Comparison of ENCODE assay signal across 8 cellular contexts in the genomic region with DNA sequence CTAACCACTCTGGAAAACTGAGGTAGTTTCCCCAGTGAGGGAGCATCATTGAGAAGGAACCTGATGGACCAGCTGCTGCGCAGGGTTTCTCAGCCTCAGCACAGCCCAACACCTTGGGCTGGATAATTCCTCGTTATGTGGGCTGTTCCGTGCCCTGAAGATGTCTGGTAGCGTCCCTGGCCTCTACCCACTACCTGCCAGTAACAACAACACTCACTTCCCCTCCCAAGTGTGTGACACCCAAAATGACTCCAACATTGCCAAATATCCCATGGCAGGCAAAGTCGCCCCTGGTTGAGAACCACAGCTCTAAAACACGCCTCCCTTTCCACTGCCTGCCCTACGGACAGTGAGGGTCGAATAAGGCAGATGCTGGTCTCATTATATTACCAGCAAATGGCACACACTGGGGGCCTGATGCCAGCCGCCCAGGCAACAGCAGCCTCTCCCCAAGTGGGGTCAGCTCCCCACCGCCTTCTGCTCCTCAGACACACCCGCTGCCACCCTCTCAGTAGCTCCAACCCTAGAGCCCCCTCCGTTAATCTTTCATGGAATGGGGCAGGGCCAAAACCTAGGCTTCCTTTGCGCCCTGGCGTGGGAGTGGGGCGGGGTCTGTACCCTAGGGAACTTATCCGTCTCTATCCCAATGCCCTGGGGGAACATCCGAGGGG. TPM values are rescaled to one million over a fixed set of nuclear protein-coding genes. Genes with fewer than 3 reads are reported as not detected.
DNase-seq lines count a peak whose midpoint lies in the region; ATAC-seq and TF ChIP-seq lines count a peak whose summit lies in the region.

No MANE protein-coding gene starts in this region.

- H3K9me3 Mint-ChIP-seq in CD4-positive, CD25-positive, alpha-beta regulatory T cell, result no peaks in the 10 kb centered on the region
- H3K9me3 Mint-ChIP-seq in chondrocyte (ENCODE audit: low read depth), result no peaks in the 10 kb centered on the region
- no peaks in the 10 kb centered on the region for H3K9me3 Mint-ChIP-seq in naive thymus-derived CD8-positive, alpha-beta T cell

- no peaks in the 10 kb centered on the region for H3K27me3 ChIP-seq in CD4-positive, CD25-positive, alpha-beta regulatory T cell (ENCODE audit: control insufficient read depth, insufficient read depth, low read length)

- H3K36me3 Mint-ChIP-seq in CD4-positive, CD25-positive, alpha-beta regulatory T cell, result no peaks in the 10 kb centered on the region
- H3K36me3 Mint-ChIP-seq in chondrocyte (ENCODE audit: low read depth), result no peaks in the 10 kb centered on the region
- no peaks in the 10 kb centered on the region for H3K36me3 Mint-ChIP-seq in naive thymus-derived CD8-positive, alpha-beta T cell

- H3K27ac Mint-ChIP-seq in CD4-positive, CD25-positive, alpha-beta regulatory T cell, result peak overlapping the region in 2 of 3 donors; percentile 25 to 44
- no peak overlapping the region for H3K27ac Mint-ChIP-seq in chondrocyte (ENCODE audit: unreplicated experiment)
- peak overlapping the region; percentile 64 to 91 (median 82) for H3K27ac Mint-ChIP-seq in naive thymus-derived CD8-positive, alpha-beta T cell

- H3K4me3 ChIP-seq in CD4-positive, CD25-positive, alpha-beta regulatory T cell (ENCODE audit: low read depth, low read length), result no peak overlapping the region

- H3K27me3 Mint-ChIP-seq in CD4-positive, CD25-positive, alpha-beta regulatory T cell, result no peaks in the 10 kb centered on the region
- H3K27me3 Mint-ChIP-seq in chondrocyte (ENCODE audit: low read depth), result no peaks in the 10 kb centered on the region
- H3K27me3 Mint-ChIP-seq in naive thymus-derived CD8-positive, alpha-beta T cell, result no peaks in the 10 kb centered on the region

- H3K9me3 ChIP-seq in CD4-positive, CD25-positive, alpha-beta regulatory T cell (ENCODE audit: control insufficient read depth in 2 of 2, low read length in 2 of 2), result no peaks in the 10 kb centered on the region

- ATAC-seq in CD4-positive, CD25-positive, alpha-beta regulatory T cell (ENCODE audit: low read depth in 2 of 2), result no peak
- no peak for ATAC-seq in naive thymus-derived CD8-positive, alpha-beta T cell
- ATAC-seq in HG03175 (IDR thresholded peaks at IDR 0.05; ENCODE audit: unreplicated experiment), result no peak

- H3K4me3 Mint-ChIP-seq in CD4-positive, CD25-positive, alpha-beta regulatory T cell, result peak overlapping the region; percentile 72 to 86 (median 81)
- H3K4me3 Mint-ChIP-seq in chondrocyte (ENCODE audit: unreplicated experiment), result peak overlapping the region; percentile 60
- H3K4me3 Mint-ChIP-seq in naive thymus-derived CD8-positive, alpha-beta T cell, result peak overlapping the region; percentile 83 to 90 (median 86)

- no peak for DNase-seq in CD4-positive, CD25-positive, alpha-beta regulatory T cell
- DNase-seq in M059J (ENCODE audit: low read depth) (peak; percentile 26), chondrocyte (ENCODE audit: low spot score) (no peak), dedifferentiated amniotic fluid mesenchymal stem cell (ENCODE audit: extremely low spot score) (no peak), hippocampal formation (lab: John Stamatoyannopoulos, UW) (no peak), NCI-H1417 (lab: John Stamatoyannopoulos, UW) (no peak)
- no peak for DNase-seq in naive thymus-derived CD8-positive, alpha-beta T cell

- H3K36me3 ChIP-seq in CD4-positive, CD25-positive, alpha-beta regulatory T cell (ENCODE audit: control insufficient read depth, insufficient read depth, low read length), result no peaks in the 10 kb centered on the region

- peaks cover 0 to 43% (median 12%) of the 10 kb centered on the region in 4 donors for H3K4me1 Mint-ChIP-seq in CD4-positive, CD25-positive, alpha-beta regulatory T cell
- peaks cover 36% of the 10 kb centered on the region for H3K4me1 Mint-ChIP-seq in chondrocyte (ENCODE audit: low read depth)
- H3K4me1 Mint-ChIP-seq in naive thymus-derived CD8-positive, alpha-beta T cell, result peaks cover 19 to 72% (median 54%) of the 10 kb centered on the region in 4 donors

- H3K4me1 ChIP-seq in CD4-positive, CD25-positive, alpha-beta regulatory T cell (ENCODE audit: control insufficient read depth, insufficient read depth, low read length, poor library complexity, severe bottlenecking), result peaks cover 26% of the 10 kb centered on the region

- POLR2A ChIA-PET in naive thymus-derived CD8-positive, alpha-beta T cell (lab: Charles Lee), result interaction anchor here (0.7 to 3.8 kb wide), 8 partner anchors 9 to 171 kb away, joined by 3 to 19 read pairs (median 4); a partner anchor contains a TSS

- H3K27ac ChIP-seq in CD4-positive, CD25-positive, alpha-beta regulatory T cell (ENCODE audit: insufficient read depth, low read length, poor library complexity, severe bottlenecking), result peak overlapping the region; percentile 74

- TF ChIP-seq CTCF in chondrocyte (IDR thresholded peaks at IDR 0.05), result no peak

RNA-seq across cellular contexts. Expression of a gene that starts 1.0 kb away (rescaled TPM):
- total RNA-seq in CD4-positive, CD25-positive, alpha-beta regulatory T cell, result 23.8 TPM
- 1 to 10 TPM; 2.5 to 4.5 (median 3.5) TPM for polyA plus RNA-seq in CD4-positive, CD25-positive, alpha-beta regulatory T cell
- 18.1 and 23.2 TPM in 2 replicates for total RNA-seq in M059J (2014; rRNA removed; shearing (Covaris generic))
- 4.7 to 5.4 TPM (median 4.9 TPM) in 3 replicates for total RNA-seq in chondrocyte
- total RNA-seq in naive thymus-derived CD8-positive, alpha-beta T cell, result 10 to 100 TPM; 59.4 to 62.4 TPM
- 10 to 100 TPM in 1 of 3 donors, 1 to 10 TPM in 2; 4.8 to 10.2 (median 6.2) TPM for polyA plus RNA-seq in naive thymus-derived CD8-positive, alpha-beta T cell

RNA-seq across cellular contexts. Expression of a gene that starts 32.8 kb away (rescaled TPM):
- not detected for total RNA-seq in CD4-positive, CD25-positive, alpha-beta regulatory T cell
- polyA plus RNA-seq in CD4-positive, CD25-positive, alpha-beta regulatory T cell, result not detected
- total RNA-seq in M059J (2014; rRNA removed; shearing (Covaris generic)), result not detected in 2 replicates
- total RNA-seq in chondrocyte, result not detected in 3 replicates
- not detected for total RNA-seq in naive thymus-derived CD8-positive, alpha-beta T cell
- not detected for polyA plus RNA-seq in naive thymus-derived CD8-positive, alpha-beta T cell

RNA-seq across cellular contexts. Expression of a gene that starts 37.3 kb away (rescaled TPM):
- not detected for total RNA-seq in CD4-positive, CD25-positive, alpha-beta regulatory T cell
- not detected for polyA plus RNA-seq in CD4-positive, CD25-positive, alpha-beta regulatory T cell
- 0.62 TPM in 1 of 2 replicates, not detected in the other for total RNA-seq in M059J (2014; rRNA removed; shearing (Covaris generic))
- 0.48 to 5.4 TPM (median 4.6 TPM) in 3 replicates for total RNA-seq in chondrocyte
- total RNA-seq in naive thymus-derived CD8-positive, alpha-beta T cell, result 1 to 10 TPM in 1 of 2 experiments, under 1 TPM in 1; 0.52 to 2.1 TPM
- polyA plus RNA-seq in naive thymus-derived CD8-positive, alpha-beta T cell, result 1 to 10 TPM in 1 of 3 donors, under 1 TPM in 2; 0.40 to 1.0 (median 0.53) TPM

RNA-seq across cellular contexts. Expression of a gene that starts 39.6 kb away (rescaled TPM):
- total RNA-seq in CD4-positive, CD25-positive, alpha-beta regulatory T cell, result not detected
- polyA plus RNA-seq in CD4-positive, CD25-positive, alpha-beta regulatory T cell, result under 1 TPM in 1 of 4 donors, not detected in 3; 0.52 TPM
- total RNA-seq in M059J (2014; rRNA removed; shearing (Covaris generic)), result 0.02 and 1.4 TPM in 2 replicates
- 0.55 to 1.0 TPM (median 0.92 TPM) in 3 replicates for total RNA-seq in chondrocyte
- total RNA-seq in naive thymus-derived CD8-positive, alpha-beta T cell, result 1 to 10 TPM; 4.0 to 5.3 TPM
- 10 to 100 TPM in 1 of 3 donors, 1 to 10 TPM in 2; 5.0 to 11.4 (median 7.1) TPM for polyA plus RNA-seq in naive thymus-derived CD8-positive, alpha-beta T cell

RNA-seq across cellular contexts. Expression of a gene that starts 47.3 kb away (rescaled TPM):
- 34.3 TPM for total RNA-seq in CD4-positive, CD25-positive, alpha-beta regulatory T cell
- polyA plus RNA-seq in CD4-positive, CD25-positive, alpha-beta regulatory T cell, result 1 to 10 TPM; 3.1 to 9.0 (median 6.4) TPM
- total RNA-seq in M059J (2014; rRNA removed; shearing (Covaris generic)), result 9.8 and 18.5 TPM in 2 replicates
- 20.0 to 22.1 TPM (median 22.0 TPM) in 3 replicates for total RNA-seq in chondrocyte
- total RNA-seq in naive thymus-derived CD8-positive, alpha-beta T cell, result 10 to 100 TPM; 49.7 to 50.4 TPM
- polyA plus RNA-seq in naive thymus-derived CD8-positive, alpha-beta T cell, result 10 to 100 TPM in 2 of 3 donors, 1 to 10 TPM in 1; 8.8 to 14.4 (median 10.6) TPM
